ENCODE assay signal across 1 cellular context in the genomic region with DNA sequence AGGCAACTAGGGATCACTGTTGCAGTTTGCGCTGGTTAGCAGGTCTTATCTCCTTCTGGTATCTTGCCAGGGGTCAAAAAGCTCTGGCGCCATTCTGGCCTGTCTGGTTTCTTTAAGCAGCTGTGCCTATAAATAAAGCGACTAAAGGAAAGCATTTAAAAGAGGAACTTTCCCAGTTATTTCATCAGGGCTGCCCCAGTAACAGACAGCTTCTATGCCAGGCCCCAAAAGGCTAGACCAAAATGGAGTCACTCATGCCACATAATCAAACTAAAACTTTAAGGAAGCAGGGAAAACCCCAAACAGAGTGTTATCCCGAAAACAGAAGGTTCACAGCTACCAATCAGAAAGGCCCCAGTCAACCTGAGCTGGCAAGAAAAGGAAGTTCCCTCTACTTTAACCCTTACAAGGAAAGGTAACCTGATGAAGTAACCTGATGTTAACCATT.
TF ChIP-seq lines count a peak whose summit lies in the region.

No MANE protein-coding gene starts in this region.

TF ChIP-seq in K562, 482 proteins besides CTCF, POLR2A, EP300 and RAD21 (continued from another document and continues in another):
- TF ChIP-seq ZNF561 (CRISPR knock-in tag; conservative IDR thresholded peaks at IDR 0.05): no peak
- no peak for TF ChIP-seq KLF10 (CRISPR knock-in tag; IDR thresholded peaks at IDR 0.05)
- no peak for TF ChIP-seq ZBTB17 (CRISPR knock-in tag; IDR thresholded peaks at IDR 0.05)
- no peak for TF ChIP-seq NBN (IDR thresholded peaks at IDR 0.05; ENCODE audit: low read depth)
- TF ChIP-seq, protein P1, sequence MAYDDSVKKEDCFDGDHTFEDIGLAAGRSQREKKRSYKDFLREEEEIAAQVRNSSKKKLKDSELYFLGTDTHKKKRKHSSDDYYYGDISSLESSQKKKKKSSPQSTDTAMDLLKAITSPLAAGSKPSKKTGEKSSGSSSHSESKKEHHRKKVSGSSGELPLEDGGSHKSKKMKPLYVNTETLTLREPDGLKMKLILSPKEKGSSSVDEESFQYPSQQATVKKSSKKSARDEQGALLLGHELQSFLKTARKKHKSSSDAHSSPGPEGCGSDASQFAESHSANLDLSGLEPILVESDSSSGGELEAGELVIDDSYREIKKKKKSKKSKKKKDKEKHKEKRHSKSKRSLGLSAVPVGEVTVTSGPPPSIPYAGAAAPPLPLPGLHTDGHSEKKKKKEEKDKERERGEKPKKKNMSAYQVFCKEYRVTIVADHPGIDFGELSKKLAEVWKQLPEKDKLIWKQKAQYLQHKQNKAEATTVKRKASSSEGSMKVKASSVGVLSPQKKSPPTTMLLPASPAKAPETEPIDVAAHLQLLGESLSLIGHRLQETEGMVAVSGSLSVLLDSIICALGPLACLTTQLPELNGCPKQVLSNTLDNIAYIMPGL (CRISPR knock-in tag; IDR thresholded peaks at IDR 0.05): no peak
- no peak for TF ChIP-seq NR2C1 (IDR thresholded peaks at IDR 0.05)
- peak; percentile 57 for TF ChIP-seq NR2C1 (tag; IDR thresholded peaks at IDR 0.05)
- peak; percentile 80 for TF ChIP-seq BACH1 (tag; IDR thresholded peaks at IDR 0.05)
- no peak for TF ChIP-seq HDAC6 (IDR thresholded peaks at IDR 0.05; ENCODE audit: low read depth, low read length)
- 0 out of 2 replicates have a peak, but pooled peaks have one; percentile 25 for TF ChIP-seq ZNF75A (CRISPR knock-in tag; IDR thresholded peaks at IDR 0.05)
- TF ChIP-seq, protein P2, sequence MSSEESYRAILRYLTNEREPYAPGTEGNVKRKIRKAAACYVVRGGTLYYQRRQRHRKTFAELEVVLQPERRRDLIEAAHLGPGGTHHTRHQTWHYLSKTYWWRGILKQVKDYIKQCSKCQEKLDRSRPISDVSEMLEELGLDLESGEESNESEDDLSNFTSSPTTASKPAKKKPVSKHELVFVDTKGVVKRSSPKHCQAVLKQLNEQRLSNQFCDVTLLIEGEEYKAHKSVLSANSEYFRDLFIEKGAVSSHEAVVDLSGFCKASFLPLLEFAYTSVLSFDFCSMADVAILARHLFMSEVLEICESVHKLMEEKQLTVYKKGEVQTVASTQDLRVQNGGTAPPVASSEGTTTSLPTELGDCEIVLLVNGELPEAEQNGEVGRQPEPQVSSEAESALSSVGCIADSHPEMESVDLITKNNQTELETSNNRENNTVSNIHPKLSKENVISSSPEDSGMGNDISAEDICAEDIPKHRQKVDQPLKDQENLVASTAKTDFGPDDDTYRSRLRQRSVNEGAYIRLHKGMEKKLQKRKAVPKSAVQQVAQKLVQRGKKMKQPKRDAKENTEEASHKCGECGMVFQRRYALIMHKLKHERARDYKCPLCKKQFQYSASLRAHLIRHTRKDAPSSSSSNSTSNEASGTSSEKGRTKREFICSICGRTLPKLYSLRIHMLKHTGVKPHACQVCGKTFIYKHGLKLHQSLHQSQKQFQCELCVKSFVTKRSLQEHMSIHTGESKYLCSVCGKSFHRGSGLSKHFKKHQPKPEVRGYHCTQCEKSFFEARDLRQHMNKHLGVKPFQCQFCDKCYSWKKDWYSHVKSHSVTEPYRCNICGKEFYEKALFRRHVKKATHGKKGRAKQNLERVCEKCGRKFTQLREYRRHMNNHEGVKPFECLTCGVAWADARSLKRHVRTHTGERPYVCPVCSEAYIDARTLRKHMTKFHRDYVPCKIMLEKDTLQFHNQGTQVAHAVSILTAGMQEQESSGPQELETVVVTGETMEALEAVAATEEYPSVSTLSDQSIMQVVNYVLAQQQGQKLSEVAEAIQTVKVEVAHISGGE (CRISPR knock-in tag; IDR thresholded peaks at IDR 0.05): peak in 1 of 3 experiments; percentile 25; a peak in 1 of 6 replicates
- peak; percentile 69; the same call in 1 of the 2 replicates for TF ChIP-seq HINFP (tag; conservative IDR thresholded peaks at IDR 0.05; ENCODE audit: low read depth)
- no peak for TF ChIP-seq STAT5B (CRISPR knock-in tag; IDR thresholded peaks at IDR 0.05)
- no peak for TF ChIP-seq ZNF174 (CRISPR knock-in tag; IDR thresholded peaks at IDR 0.05)
- peak; percentile 76; the same call in 1 of the 2 replicates for TF ChIP-seq ZNF583 (CRISPR knock-in tag; IDR thresholded peaks at IDR 0.05)
- no peak for TF ChIP-seq ILF3 (IDR thresholded peaks at IDR 0.05; ENCODE audit: borderline replicate concordance)
- no peak for TF ChIP-seq ZNF121 (CRISPR knock-in tag; conservative IDR thresholded peaks at IDR 0.05)
- TF ChIP-seq ZNF655 (CRISPR knock-in tag; IDR thresholded peaks at IDR 0.05): no peak
- TF ChIP-seq ZNF239 (CRISPR knock-in tag; IDR thresholded peaks at IDR 0.05): peak; percentile 82
- peak; percentile 90 for TF ChIP-seq SMAD4 (CRISPR knock-in tag; conservative IDR thresholded peaks at IDR 0.05)
- TF ChIP-seq BCLAF1 (IDR thresholded peaks at IDR 0.05; ENCODE audit: borderline replicate concordance in 1 of 2, control insufficient read depth in 1 of 2, low read depth in 2 of 2, low read length in 1 of 2): no peak
- TF ChIP-seq TRIM25 (IDR thresholded peaks at IDR 0.05; ENCODE audit: borderline replicate concordance): no peak
- no peak for TF ChIP-seq RCOR1 (IDR thresholded peaks at IDR 0.05; ENCODE audit: borderline replicate concordance in 1 of 2, low read depth in 2 of 2, low read length in 2 of 2)
- TF ChIP-seq, protein P3, sequence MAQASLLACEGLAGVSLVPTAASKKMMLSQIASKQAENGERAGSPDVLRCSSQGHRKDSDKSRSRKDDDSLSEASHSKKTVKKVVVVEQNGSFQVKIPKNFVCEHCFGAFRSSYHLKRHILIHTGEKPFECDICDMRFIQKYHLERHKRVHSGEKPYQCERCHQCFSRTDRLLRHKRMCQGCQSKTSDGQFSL (CRISPR knock-in tag; IDR thresholded peaks at IDR 0.05): no peak
- TF ChIP-seq, protein P3 (tag; IDR thresholded peaks at IDR 0.05): 0 out of 4 replicates have a peak, but pooled peaks of 1 of the 2 experiments have one; percentile 46
- TF ChIP-seq CCNT2 (IDR thresholded peaks at IDR 0.05; ENCODE audit: borderline replicate concordance, extremely low read depth, insufficient read length, low read depth, low read length): no peak
- peak; percentile 67; the same call in 1 of the 2 replicates for TF ChIP-seq ZNF3 (CRISPR knock-in tag; IDR thresholded peaks at IDR 0.05)
- 0 out of 2 replicates have a peak, but pooled peaks have one; percentile 34 for TF ChIP-seq ZNF76 (CRISPR knock-in tag; IDR thresholded peaks at IDR 0.05; ENCODE audit: borderline replicate concordance)
- no peak for TF ChIP-seq NCOR1 (IDR thresholded peaks at IDR 0.05)
- peak; percentile 94; the same call in 1 of the 2 replicates for TF ChIP-seq ZNF589 (CRISPR knock-in tag; IDR thresholded peaks at IDR 0.05; ENCODE audit: low read depth)
- TF ChIP-seq ZNF79 (CRISPR knock-in tag; IDR thresholded peaks at IDR 0.05; ENCODE audit: low read depth): peak; percentile 69; the same call in 1 of the 2 replicates
- no peak for TF ChIP-seq MAX (CRISPR knock-in tag; IDR thresholded peaks at IDR 0.05)
- no peak for TF ChIP-seq GTF3C2 (IDR thresholded peaks at IDR 0.05; ENCODE audit: borderline replicate concordance, extremely low read depth, insufficient read length)
- TF ChIP-seq ZNF395 (CRISPR knock-in tag; IDR thresholded peaks at IDR 0.05): peak; percentile 69; the same call in 1 of the 2 replicates
- no peak for TF ChIP-seq POLR2AphosphoS2 (IDR thresholded peaks at IDR 0.05; ENCODE audit: low read length)
- peak; percentile 90 for TF ChIP-seq SMAD3 (CRISPR knock-in tag; conservative IDR thresholded peaks at IDR 0.05)
